Comparison of ENCODE assay signal across 12 cellular contexts in genomic region chr2:9737053-9737875, GRCh38.
DNase-seq lines count a peak whose midpoint lies in the region; ATAC-seq and TF ChIP-seq lines count a peak whose summit lies in the region.
"Had no signal": no experiment of that assay in that cellular context is flagged by ENCODE, and none has a peak within 500 bp of the region (broad histone marks: within the 10 kb centered on the region; RNA-seq: fewer than 3 reads in every experiment).

No MANE protein-coding gene starts in this region.

- ATAC-seq in GM18519 (IDR thresholded peaks at IDR 0.05; ENCODE audit: low FRiP score, unreplicated experiment) (no peak), HG03439 (IDR thresholded peaks at IDR 0.05; ENCODE audit: unreplicated experiment) (no peak)
- ATAC-seq: psoas muscle had no signal

- H3K4me3 ChIP-seq in BE2C (ENCODE audit: low read depth, low read length) (no peak overlapping the region), GM12864 (ENCODE audit: low read depth, low read length) (no peak overlapping the region), Karpas-422 (ENCODE audit: low read length) (no peak overlapping the region)
- H3K4me3 ChIP-seq: psoas muscle had no signal

- no peak for TF ChIP-seq POLR2A in erythroblast (IDR thresholded peaks at IDR 0.05; ENCODE audit: low read length)

- no peaks in the 10 kb centered on the region for H3K9me2 ChIP-seq in Karpas-422 (replicated peaks; ENCODE audit: insufficient read depth, low read length)

- H3K4me1 ChIP-seq in BE2C (peaks cover 7% of the 10 kb centered on the region), Karpas-422 (ENCODE audit: low read length) (no peaks in the 10 kb centered on the region)

- DNase-seq in BE2C = no peak
- no peak for DNase-seq in GM12864 (ENCODE audit: low read depth)
- DNase-seq in RPMI7951 (ENCODE audit: low read depth) = peak; percentile 62
- DNase-seq in erythroblast (lab: John Stamatoyannopoulos, UW) = peak; percentile 56 to 61
- DNase-seq in Karpas-422 = no peak
- DNase-seq in central memory CD4-positive, alpha-beta T cell = no peak
- DNase-seq: activated CD8-positive, alpha-beta memory T cell treated with anti-CD3 and anti-CD28 coated beads, Interleukin-2, amount 50 U/mL, for 48 hours; cortex of kidney; H7; psoas muscle had no signal

- no peak overlapping the region for H2AFZ ChIP-seq in Karpas-422 (ENCODE audit: low read length)

- no peaks in the 10 kb centered on the region for H4K20me1 ChIP-seq in Karpas-422 (ENCODE audit: insufficient read depth, low read depth, low read length)

- H3K36me3 ChIP-seq in BE2C = no peaks in the 10 kb centered on the region
- H3K36me3 ChIP-seq in Karpas-422 (ENCODE audit: insufficient read depth, low read length) = no peaks in the 10 kb centered on the region

- TF ChIP-seq CTCF in BE2C (IDR thresholded peaks at IDR 0.05; ENCODE audit: low read depth, low read length) (0 out of 2 replicates have a peak, but pooled peaks have one; percentile 13), GM12864 (IDR thresholded peaks at IDR 0.05; ENCODE audit: low read depth, low read length, missing control alignments) (peak; percentile 59)

- H3K27me3 ChIP-seq in BE2C (no peaks in the 10 kb centered on the region), Karpas-422 (ENCODE audit: low read length) (no peaks in the 10 kb centered on the region)

- H3K27ac ChIP-seq in Karpas-422 (ENCODE audit: low read length) = no peak overlapping the region

- H3K9me3 ChIP-seq in BE2C (no peaks in the 10 kb centered on the region), Karpas-422 (ENCODE audit: low read length) (0 out of 2 replicates have a peak, but pooled peaks cover 4% of the 10 kb centered on the region)

- H3K9ac ChIP-seq in Karpas-422 (ENCODE audit: low read length) = no peak overlapping the region

- H3K4me2 ChIP-seq in Karpas-422 (ENCODE audit: low read depth, low read length, poor library complexity, severe bottlenecking) = no peak overlapping the region

- H3K79me2 ChIP-seq in Karpas-422 (ENCODE audit: low read length) = no peaks in the 10 kb centered on the region

Comparison
In these comparisons a context has a peak if more than half of its experiments do, and no peak if none do; other contexts are left out.
1. DNase-seq: peak in RPMI7951 (single experiment) and erythroblast (2 of 2); none in BE2C (single experiment), GM12864 (single experiment), Karpas-422 (single experiment) and central memory CD4-positive, alpha-beta T cell (single experiment).